In genomic region chr1:120341756-120342155, GRCh38 we compare ENCODE assay signal across 7 cellular contexts.
DNase-seq lines count a peak whose midpoint lies in the region; ATAC-seq and TF ChIP-seq lines count a peak whose summit lies in the region.
"Not testable (repeated sequence)": the region's sequence is repeated elsewhere in the genome, so short reads cannot be mapped to it uniquely, and the experiment has no call there.

No MANE protein-coding gene starts in this region.

- H3K14ac ChIP-seq in mesenchymal stem cell (ENCODE audit: low read length in 2 of 2) = not testable (repeated sequence)

- H3K4me1 Mint-ChIP-seq in activated CD8-positive, alpha-beta T cell treated with anti-CD3 and anti-CD28 coated beads for 36 hours (ENCODE audit: low read depth) = not testable (repeated sequence)

- not testable (repeated sequence) for TF ChIP-seq EP300 in sigmoid colon (IDR thresholded peaks at IDR 0.05)

- H3K4me2 ChIP-seq in OCI-LY3 (ENCODE audit: low read length) = peak overlapping the region; percentile 40
- not testable (repeated sequence) for H3K4me2 ChIP-seq in mesenchymal stem cell (ENCODE audit: low read length, poor library complexity, severe bottlenecking)

- not testable (repeated sequence) for ATAC-seq in activated CD8-positive, alpha-beta T cell treated with anti-CD3 and anti-CD28 coated beads for 36 hours

- H3K27ac ChIP-seq in OCI-LY3 (ENCODE audit: low read length) (0 out of 2 replicates have a peak overlapping the region, but pooled peaks have one; percentile 32), sigmoid colon (peak overlapping the region; percentile 74 to 84 (median 79))
- not testable (repeated sequence) for H3K27ac ChIP-seq in brain microvascular endothelial cell; mesenchymal stem cell (ENCODE audit: low read length, poor library complexity, severe bottlenecking)

- not testable (repeated sequence) for H4K91ac ChIP-seq in mesenchymal stem cell (ENCODE audit: low read length)

- H2AK5ac ChIP-seq in mesenchymal stem cell (ENCODE audit: low read length, severe bottlenecking) = not testable (repeated sequence)

- H3K79me2 ChIP-seq in OCI-LY3 (ENCODE audit: low read length) = not testable (repeated sequence)

- not testable (repeated sequence) for H4K20me1 ChIP-seq in OCI-LY3 (ENCODE audit: insufficient read depth, low read length)

- H2BK120ac ChIP-seq in mesenchymal stem cell (ENCODE audit: low read depth, low read length) = not testable (repeated sequence)

- not testable (repeated sequence) for H3K27me3 ChIP-seq in OCI-LY3 (ENCODE audit: low read depth, low read length); brain microvascular endothelial cell (replicated peaks); mesenchymal stem cell (ENCODE audit: control insufficient read depth in 1 of 2, insufficient read depth in 1 of 2, low read length in 2 of 2); sigmoid colon

- H3K27me3 Mint-ChIP-seq in activated CD8-positive, alpha-beta T cell treated with anti-CD3 and anti-CD28 coated beads for 36 hours = not testable (repeated sequence)

- H3K27ac Mint-ChIP-seq in activated CD8-positive, alpha-beta T cell treated with anti-CD3 and anti-CD28 coated beads for 36 hours = peak overlapping the region; percentile 92

- not testable (repeated sequence) for H2BK15ac ChIP-seq in mesenchymal stem cell (ENCODE audit: low read depth, poor library complexity, severe bottlenecking)

- not testable (repeated sequence) for H3K36me3 ChIP-seq in OCI-LY3 (replicated peaks; ENCODE audit: low read depth, low read length); brain microvascular endothelial cell (replicated peaks); mesenchymal stem cell (ENCODE audit: control insufficient read depth in 1 of 2, insufficient read depth in 2 of 2, low read depth in 1 of 2, low read length in 2 of 2); sigmoid colon

- H3K4me1 ChIP-seq in OCI-LY3 (ENCODE audit: low read length); mesenchymal stem cell (ENCODE audit: control insufficient read depth, insufficient read depth, low read depth, low read length); sigmoid colon: not testable (repeated sequence)

- not testable (repeated sequence) for TF ChIP-seq CTCF in GM12875 (IDR thresholded peaks at IDR 0.05; ENCODE audit: borderline replicate concordance, insufficient read depth, low read depth, low read length); OCI-LY3 (IDR thresholded peaks at IDR 0.05; ENCODE audit: low read depth, low read length); activated CD8-positive, alpha-beta T cell treated with anti-CD3 and anti-CD28 coated beads for 36 hours (IDR thresholded peaks at IDR 0.05); brain microvascular endothelial cell (IDR thresholded peaks at IDR 0.05; ENCODE audit: low read depth, low read length, missing control alignments); sigmoid colon (IDR thresholded peaks at IDR 0.05)

- H2BK5ac ChIP-seq in mesenchymal stem cell (ENCODE audit: low read depth, low read length, poor library complexity, severe bottlenecking) = not testable (repeated sequence)

- H4K8ac ChIP-seq in mesenchymal stem cell (ENCODE audit: low read length) = not testable (repeated sequence)

- no CpG with 5 or more reads among the region's 24 CpGs for WGBS in mesenchymal stem cell
- WGBS in sigmoid colon, 2 donors = 0% methylated on average over 13 to 14 of the region's 24 CpGs

- H3K4ac ChIP-seq in mesenchymal stem cell (ENCODE audit: low read depth in 1 of 2, low read length in 2 of 2) = not testable (repeated sequence)

- TF ChIP-seq POLR2A in sigmoid colon (IDR thresholded peaks at IDR 0.05) = peak in 1 of 2 donors; percentile 43

- peak; percentile 17 for DNase-seq in activated CD8-positive, alpha-beta T cell treated with anti-CD3 and anti-CD28 coated beads for 36 hours
- not testable (repeated sequence) for DNase-seq in brain microvascular endothelial cell
- DNase-seq in globus pallidus (ENCODE audit: low spot score) = peak; percentile 26
- DNase-seq in mesenchymal stem cell = peak; percentile 14
- peak; percentile 65 for DNase-seq in sigmoid colon

- peak overlapping the region; percentile 81 for H3K4me3 Mint-ChIP-seq in activated CD8-positive, alpha-beta T cell treated with anti-CD3 and anti-CD28 coated beads for 36 hours

- intact Hi-C loops in activated CD8-positive, alpha-beta T cell treated with anti-CD3 and anti-CD28 coated beads for 36 hours (cut with micrococcal nuclease); sigmoid colon (cut with DNase I): not testable (repeated sequence)

- peak overlapping the region; percentile 57 for H3K4me3 ChIP-seq in GM12875 (ENCODE audit: low read depth, low read length)
- H3K4me3 ChIP-seq in OCI-LY3 (ENCODE audit: low read length) = peak overlapping the region; percentile 74
- peak overlapping the region; percentile 55 for H3K4me3 ChIP-seq in brain microvascular endothelial cell (ENCODE audit: low read depth, low read length)
- H3K4me3 ChIP-seq in mesenchymal stem cell (ENCODE audit: insufficient read depth in 1 of 2, low read depth in 1 of 2, low read length in 2 of 2) = peak overlapping the region; percentile 50 to 79
- peak overlapping the region; percentile 34 to 57 (median 50) for H3K4me3 ChIP-seq in sigmoid colon

- H3K23ac ChIP-seq in mesenchymal stem cell (ENCODE audit: low read length in 2 of 2) = not testable (repeated sequence)

- CTCF ChIA-PET in activated CD8-positive, alpha-beta T cell treated with anti-CD3 and anti-CD28 coated beads for 36 hours (lab: Charles Lee) = not testable (repeated sequence)

- POLR2A ChIA-PET in activated CD8-positive, alpha-beta T cell treated with anti-CD3 and anti-CD28 coated beads for 36 hours (lab: Charles Lee) = not testable (repeated sequence)

- H3K79me1 ChIP-seq in mesenchymal stem cell (replicated peaks; ENCODE audit: low read length, poor library complexity, severe bottlenecking) = not testable (repeated sequence)

- not testable (repeated sequence) for H3K18ac ChIP-seq in mesenchymal stem cell (ENCODE audit: low read depth in 1 of 2, low read length in 2 of 2)

- in situ Hi-C loops in brain microvascular endothelial cell (cut with HindIII; ENCODE audit: low pct_ligation_motif_present, low sequenced_read_pairs) = not testable (repeated sequence)

- not testable (repeated sequence) for H2AFZ ChIP-seq in OCI-LY3 (ENCODE audit: low read depth, low read length); mesenchymal stem cell (ENCODE audit: low read depth, low read length)

- H3K9me3 Mint-ChIP-seq in activated CD8-positive, alpha-beta T cell treated with anti-CD3 and anti-CD28 coated beads for 36 hours = not testable (repeated sequence)

- not testable (repeated sequence) for H3K36me3 Mint-ChIP-seq in activated CD8-positive, alpha-beta T cell treated with anti-CD3 and anti-CD28 coated beads for 36 hours (ENCODE audit: low read depth)

- H2BK12ac ChIP-seq in mesenchymal stem cell (ENCODE audit: low read length in 2 of 2) = not testable (repeated sequence)

- H3K9ac ChIP-seq in OCI-LY3 (ENCODE audit: low read length) (peak overlapping the region; percentile 60), mesenchymal stem cell (ENCODE audit: low read length) (peak overlapping the region; percentile 60)

- not testable (repeated sequence) for H3K9me3 ChIP-seq in OCI-LY3 (ENCODE audit: insufficient read depth, low read length); mesenchymal stem cell (ENCODE audit: control insufficient read depth, low read length); sigmoid colon
